In the genomic region with DNA sequence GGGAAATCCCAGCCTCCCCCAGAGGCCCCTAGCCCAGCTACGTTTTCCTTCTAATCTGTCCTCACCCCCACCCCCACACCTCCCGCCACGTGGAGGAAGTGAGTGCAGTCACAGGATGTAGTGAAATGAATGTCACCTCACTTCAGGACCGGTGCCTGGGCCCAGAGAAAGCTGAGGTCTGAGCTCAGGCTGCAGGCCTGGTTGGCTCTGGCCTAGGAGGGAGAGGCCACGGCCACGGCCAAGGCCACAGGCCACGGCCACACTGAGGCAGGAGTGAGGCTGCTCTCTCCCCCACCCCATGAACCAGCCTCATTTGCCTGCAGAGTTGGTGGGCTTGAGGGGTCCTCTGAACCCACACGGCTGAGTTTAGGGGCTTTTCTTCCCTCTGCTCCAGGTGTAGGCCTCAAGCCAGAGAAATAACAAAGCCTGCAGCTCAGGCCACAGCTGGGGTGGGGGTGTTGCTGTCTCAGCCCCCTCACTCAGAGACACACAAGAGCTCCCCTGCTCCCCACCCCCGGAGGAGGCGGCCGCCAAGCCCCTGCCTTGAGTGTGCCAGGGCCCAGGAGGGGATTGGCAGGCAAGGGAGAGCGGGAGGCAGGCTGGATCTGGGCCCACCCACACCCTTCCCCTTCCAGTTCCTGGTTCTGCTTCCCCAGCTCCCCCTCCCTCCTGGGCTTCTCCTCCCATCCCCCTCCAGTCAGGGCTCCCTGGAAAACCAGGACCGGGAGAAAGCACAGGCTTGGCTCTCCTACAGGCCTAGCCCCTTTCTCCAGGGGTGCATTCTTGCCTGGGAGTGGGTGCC, we compare ENCODE assay signal across 8 cellular contexts. TPM values are rescaled to one million over a fixed set of nuclear protein-coding genes. Genes with fewer than 3 reads are reported as not detected.
A peak's percentile ranks its signal among the peaks of the same experiment; 100 is the strongest.
DNase-seq lines count a peak whose midpoint lies in the region; ATAC-seq and TF ChIP-seq lines count a peak whose summit lies in the region.

No MANE protein-coding gene starts in this region.

- peak overlapping the region; percentile 80 for H3K27ac ChIP-seq in temporal lobe (ENCODE audit: low read depth, low read length)
- no peak overlapping the region for H3K27ac ChIP-seq in RWPE1

- POLR2A ChIA-PET in RWPE1 (lab: Yijun Ruan, JAX; ENCODE audit: low non-redundant PET) = no interaction called here

- no peaks in the 10 kb centered on the region for H3K9me3 Mint-ChIP-seq in endothelial cell (ENCODE audit: unreplicated experiment)

- no peak overlapping the region for H3K27ac Mint-ChIP-seq in endothelial cell (ENCODE audit: unreplicated experiment)

- H3K36me3 Mint-ChIP-seq in endothelial cell (ENCODE audit: low read depth, unreplicated experiment) = peaks cover 6% of the 10 kb centered on the region

- DNase-seq in DMS79 (lab: John Stamatoyannopoulos, UW) (peak; percentile 72), NCI-H1694 (lab: John Stamatoyannopoulos, UW) (peak; percentile 58), endothelial cell (ENCODE audit: low spot score) (peak; percentile 59), omental fat pad (ENCODE audit: low spot score) (no peak), RWPE1 (ENCODE audit: low spot score) (no peak)
- peak; percentile 96 to 97 for DNase-seq in activated CD4-positive, alpha-beta T cell treated with anti-CD3 and anti-CD28 coated beads, Interleukin-2, amount 50 U/mL, for 48 hours

- H3K4me1 Mint-ChIP-seq in endothelial cell (ENCODE audit: unreplicated experiment) = peaks cover 26% of the 10 kb centered on the region

- TF ChIP-seq CTCF in endothelial cell (IDR thresholded peaks at IDR 0.05; ENCODE audit: unreplicated experiment) = no peak
- no peak for TF ChIP-seq CTCF in omental fat pad (IDR thresholded peaks at IDR 0.05)
- no peak for TF ChIP-seq CTCF in RWPE1 (conservative IDR thresholded peaks at IDR 0.05; ENCODE audit: low read depth)

- no peak overlapping the region for H3K4me3 Mint-ChIP-seq in endothelial cell (ENCODE audit: unreplicated experiment)

- CTCF ChIA-PET in RWPE1 (lab: Yijun Ruan, JAX) = interaction anchor here (0.6 kb wide), 1 partner anchor 532 kb away, joined by 3 read pairs; no protein-coding TSS in a partner anchor

- peak; percentile 86 for ATAC-seq in GM21619 (IDR thresholded peaks at IDR 0.05; ENCODE audit: unreplicated experiment)
- ATAC-seq in omental fat pad (ENCODE audit: low FRiP score) = peak; percentile 75

- no peaks in the 10 kb centered on the region for H3K27me3 Mint-ChIP-seq in endothelial cell (ENCODE audit: unreplicated experiment)

RNA-seq across cellular contexts. Expression of gene DNMT3A, which starts 27.0 kb away (rescaled TPM):
- 177 TPM for total RNA-seq in endothelial cell (ENCODE audit: unreplicated experiment)
- 10 to 100 TPM in 1 of 4 donors, 1 to 10 TPM in 3; 8.0 to 18.0 (median 9.3) TPM for total RNA-seq in omental fat pad
- 39.8 TPM for total RNA-seq in temporal lobe

Comparison
In these comparisons a context has a peak if more than half of its experiments do, and no peak if none do; other contexts are left out.
1. DNase-seq: peak in DMS79 (single experiment), NCI-H1694 (single experiment), activated CD4-positive, alpha-beta T cell treated with anti-CD3 and anti-CD28 coated beads, Interleukin-2, amount 50 U/mL, for 48 hours (2 of 2) and endothelial cell (single experiment); none in omental fat pad (single experiment) and RWPE1 (single experiment).